1 cellular context compared by ENCODE assay signal in the genomic region with DNA sequence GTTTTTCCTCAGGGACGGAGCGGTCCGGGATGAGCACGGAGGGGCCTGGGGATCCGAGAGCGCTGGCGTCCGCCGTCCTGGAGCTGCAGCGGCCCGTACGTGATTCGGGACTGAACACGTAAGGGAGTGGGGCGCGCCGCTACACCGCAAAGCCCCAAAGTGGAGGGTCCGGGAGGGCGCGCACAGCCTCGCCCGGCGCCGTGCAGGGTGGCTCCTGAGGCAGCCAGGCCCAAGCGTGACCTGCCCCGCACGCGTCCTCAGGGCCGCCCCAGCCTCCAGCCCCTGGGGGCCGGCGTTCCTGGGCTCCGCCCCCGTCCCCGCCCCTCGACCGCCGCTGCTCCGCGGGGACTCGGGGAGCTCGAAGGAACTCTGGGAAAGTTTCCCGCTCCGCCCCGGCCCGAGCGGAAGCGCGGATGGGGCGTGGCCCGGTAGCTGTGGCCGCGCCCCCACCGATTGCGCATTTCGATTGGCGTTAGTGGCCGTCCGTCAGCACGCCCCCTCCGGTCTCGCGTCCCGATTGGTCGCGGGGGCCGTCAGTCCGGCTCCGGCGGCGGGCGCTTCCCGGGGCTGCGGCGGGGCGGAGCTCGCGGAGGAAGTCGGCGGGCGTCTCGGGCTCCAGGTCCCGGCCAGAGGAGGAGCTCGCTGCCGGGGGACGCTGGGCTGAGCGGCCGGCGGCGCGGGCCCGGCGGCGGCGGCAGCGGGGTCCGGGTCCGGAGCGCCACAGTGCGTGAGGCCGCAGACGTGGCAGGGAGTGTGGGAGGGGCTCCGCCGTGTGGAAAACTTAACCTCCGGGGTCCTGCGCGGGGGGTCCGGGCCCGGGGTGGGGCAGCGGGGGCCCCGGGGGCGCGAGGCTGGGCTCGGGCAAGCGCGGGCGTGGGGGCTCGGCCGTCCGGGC.
A peak's percentile ranks its signal among the peaks of the same experiment; 100 is the strongest.
TF ChIP-seq lines count a peak whose summit lies in the region.

TSS of gene ANKRD16 (minus strand) at position 270 of the 895 bp plus-strand sequence. CDS start 539 bp downstream, outside the sequence.
TSS of gene FBH1 (plus strand) at position 620 of the 895 bp plus-strand sequence. CDS start at position 723, 103 bp downstream.

TF ChIP-seq in HepG2, 621 proteins besides CTCF, POLR2A, EP300 and RAD21 (continues in another document):
- TF ChIP-seq TEF (CRISPR knock-in tag; IDR thresholded peaks at IDR 0.05) (no peak), KLF15 (CRISPR knock-in tag; IDR thresholded peaks at IDR 0.05; ENCODE audit: borderline replicate concordance) (peak; percentile 90; the same call in 1 of the 2 replicates), ZIK1 (CRISPR knock-in tag; IDR thresholded peaks at IDR 0.05; ENCODE audit: borderline replicate concordance, low read depth) (0 out of 2 replicates have a peak, but pooled peaks have one; percentile 53), TARDBP (CRISPR knock-in tag; IDR thresholded peaks at IDR 0.05) (peak; percentile 63; the same call in 1 of the 2 replicates), MIXL1 (CRISPR knock-in tag; IDR thresholded peaks at IDR 0.05) (no peak), ZNF142 (CRISPR knock-in tag; IDR thresholded peaks at IDR 0.05) (no peak), ZNF44 (CRISPR knock-in tag; IDR thresholded peaks at IDR 0.05) (no peak), TAF15 (IDR thresholded peaks at IDR 0.05; ENCODE audit: low read depth, low read length, poor library complexity, severe bottlenecking) (no peak), ZBTB10 (CRISPR knock-in tag; IDR thresholded peaks at IDR 0.05; ENCODE audit: borderline replicate concordance) (0 out of 2 replicates have a peak, but pooled peaks have one; percentile 53), ZNF296 (CRISPR knock-in tag; conservative IDR thresholded peaks at IDR 0.05) (peak; percentile 69; the same call in 1 of the 2 replicates), PCBP1 (IDR thresholded peaks at IDR 0.05; ENCODE audit: borderline replicate concordance, low read depth, low read length) (0 out of 2 replicates have a peak, but pooled peaks have one; percentile 78), CCDC6 (CRISPR knock-in tag; IDR thresholded peaks at IDR 0.05) (peak; percentile 88; the same call in 1 of the 2 replicates), KLF13 (CRISPR knock-in tag; IDR thresholded peaks at IDR 0.05) (no peak), ZSCAN31 (CRISPR knock-in tag; IDR thresholded peaks at IDR 0.05; ENCODE audit: low read depth) (no peak), ZNF577 (CRISPR knock-in tag; IDR thresholded peaks at IDR 0.05; ENCODE audit: borderline replicate concordance, low read depth) (no peak), ZBTB8A (CRISPR knock-in tag; IDR thresholded peaks at IDR 0.05; ENCODE audit: borderline replicate concordance, low read depth) (no peak), GZF1 (CRISPR knock-in tag; IDR thresholded peaks at IDR 0.05) (no peak), NR2F1 (CRISPR knock-in tag; IDR thresholded peaks at IDR 0.05) (no peak), RBAK (CRISPR knock-in tag; IDR thresholded peaks at IDR 0.05) (no peak), SPEN (CRISPR knock-in tag; IDR thresholded peaks at IDR 0.05; ENCODE audit: low read depth) (peak; percentile 85), GPN1 (CRISPR knock-in tag; IDR thresholded peaks at IDR 0.05; ENCODE audit: borderline replicate concordance) (no peak; the same call in 1 of the 2 replicates), KLF16 (CRISPR knock-in tag; IDR thresholded peaks at IDR 0.05) (peak in 1 of 2 experiments; percentile 89; a peak in 1 of 4 replicates), GATAD1 (CRISPR knock-in tag; IDR thresholded peaks at IDR 0.05) (peak; percentile 45; the same call in 1 of the 2 replicates), YY1 (IDR thresholded peaks at IDR 0.05; ENCODE audit: insufficient read depth, insufficient replicate concordance, low read depth, low read length) (peak; percentile 50), ZNF253 (CRISPR knock-in tag; IDR thresholded peaks at IDR 0.05; ENCODE audit: borderline replicate concordance) (no peak), BRF2 (CRISPR knock-in tag; IDR thresholded peaks at IDR 0.05) (0 out of 2 replicates have a peak, but pooled peaks have one; percentile 69), ZSCAN30 (CRISPR knock-in tag; IDR thresholded peaks at IDR 0.05) (no peak; the same call in 1 of the 2 replicates), GTF2F1 (IDR thresholded peaks at IDR 0.05; ENCODE audit: low read length) (no peak), ZNF317 (CRISPR knock-in tag; IDR thresholded peaks at IDR 0.05) (0 out of 2 replicates have a peak, but pooled peaks have one; percentile 41), TSC22D2 (CRISPR knock-in tag; IDR thresholded peaks at IDR 0.05; ENCODE audit: borderline replicate concordance) (peak; percentile 69; the same call in 1 of the 2 replicates), SOX13 (IDR thresholded peaks at IDR 0.05) (no peak), SOX13 (CRISPR knock-in tag; conservative IDR thresholded peaks at IDR 0.05 in 1 of 2, IDR thresholded peaks at IDR 0.05 in 1 of 2) (peak in 1 of 2 experiments; percentile 62; a peak in 2 of 4 replicates)
- TF ChIP-seq, protein P1, sequence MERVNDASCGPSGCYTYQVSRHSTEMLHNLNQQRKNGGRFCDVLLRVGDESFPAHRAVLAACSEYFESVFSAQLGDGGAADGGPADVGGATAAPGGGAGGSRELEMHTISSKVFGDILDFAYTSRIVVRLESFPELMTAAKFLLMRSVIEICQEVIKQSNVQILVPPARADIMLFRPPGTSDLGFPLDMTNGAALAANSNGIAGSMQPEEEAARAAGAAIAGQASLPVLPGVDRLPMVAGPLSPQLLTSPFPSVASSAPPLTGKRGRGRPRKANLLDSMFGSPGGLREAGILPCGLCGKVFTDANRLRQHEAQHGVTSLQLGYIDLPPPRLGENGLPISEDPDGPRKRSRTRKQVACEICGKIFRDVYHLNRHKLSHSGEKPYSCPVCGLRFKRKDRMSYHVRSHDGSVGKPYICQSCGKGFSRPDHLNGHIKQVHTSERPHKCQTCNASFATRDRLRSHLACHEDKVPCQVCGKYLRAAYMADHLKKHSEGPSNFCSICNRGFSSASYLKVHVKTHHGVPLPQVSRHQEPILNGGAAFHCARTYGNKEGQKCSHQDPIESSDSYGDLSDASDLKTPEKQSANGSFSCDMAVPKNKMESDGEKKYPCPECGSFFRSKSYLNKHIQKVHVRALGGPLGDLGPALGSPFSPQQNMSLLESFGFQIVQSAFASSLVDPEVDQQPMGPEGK (CRISPR knock-in tag; IDR thresholded peaks at IDR 0.05), result peak; percentile 94
- TF ChIP-seq, protein P2, sequence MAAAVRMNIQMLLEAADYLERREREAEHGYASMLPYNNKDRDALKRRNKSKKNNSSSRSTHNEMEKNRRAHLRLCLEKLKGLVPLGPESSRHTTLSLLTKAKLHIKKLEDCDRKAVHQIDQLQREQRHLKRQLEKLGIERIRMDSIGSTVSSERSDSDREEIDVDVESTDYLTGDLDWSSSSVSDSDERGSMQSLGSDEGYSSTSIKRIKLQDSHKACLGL (CRISPR knock-in tag; IDR thresholded peaks at IDR 0.05), result peak; percentile 31; the same call in 1 of the 2 replicates
- TF ChIP-seq, protein P3, sequence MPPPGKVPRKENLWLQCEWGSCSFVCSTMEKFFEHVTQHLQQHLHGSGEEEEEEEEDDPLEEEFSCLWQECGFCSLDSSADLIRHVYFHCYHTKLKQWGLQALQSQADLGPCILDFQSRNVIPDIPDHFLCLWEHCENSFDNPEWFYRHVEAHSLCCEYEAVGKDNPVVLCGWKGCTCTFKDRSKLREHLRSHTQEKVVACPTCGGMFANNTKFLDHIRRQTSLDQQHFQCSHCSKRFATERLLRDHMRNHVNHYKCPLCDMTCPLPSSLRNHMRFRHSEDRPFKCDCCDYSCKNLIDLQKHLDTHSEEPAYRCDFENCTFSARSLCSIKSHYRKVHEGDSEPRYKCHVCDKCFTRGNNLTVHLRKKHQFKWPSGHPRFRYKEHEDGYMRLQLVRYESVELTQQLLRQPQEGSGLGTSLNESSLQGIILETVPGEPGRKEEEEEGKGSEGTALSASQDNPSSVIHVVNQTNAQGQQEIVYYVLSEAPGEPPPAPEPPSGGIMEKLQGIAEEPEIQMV (CRISPR knock-in tag; IDR thresholded peaks at IDR 0.05; ENCODE audit: low read depth), result 0 out of 2 replicates have a peak, but pooled peaks have one; percentile 24
- TF ChIP-seq, protein P4, sequence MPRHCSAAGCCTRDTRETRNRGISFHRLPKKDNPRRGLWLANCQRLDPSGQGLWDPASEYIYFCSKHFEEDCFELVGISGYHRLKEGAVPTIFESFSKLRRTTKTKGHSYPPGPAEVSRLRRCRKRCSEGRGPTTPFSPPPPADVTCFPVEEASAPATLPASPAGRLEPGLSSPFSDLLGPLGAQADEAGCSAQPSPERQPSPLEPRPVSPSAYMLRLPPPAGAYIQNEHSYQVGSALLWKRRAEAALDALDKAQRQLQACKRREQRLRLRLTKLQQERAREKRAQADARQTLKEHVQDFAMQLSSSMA (CRISPR knock-in tag; IDR thresholded peaks at IDR 0.05), result peak; percentile 72; the same call in 1 of the 2 replicates
- TF ChIP-seq, protein P5, sequence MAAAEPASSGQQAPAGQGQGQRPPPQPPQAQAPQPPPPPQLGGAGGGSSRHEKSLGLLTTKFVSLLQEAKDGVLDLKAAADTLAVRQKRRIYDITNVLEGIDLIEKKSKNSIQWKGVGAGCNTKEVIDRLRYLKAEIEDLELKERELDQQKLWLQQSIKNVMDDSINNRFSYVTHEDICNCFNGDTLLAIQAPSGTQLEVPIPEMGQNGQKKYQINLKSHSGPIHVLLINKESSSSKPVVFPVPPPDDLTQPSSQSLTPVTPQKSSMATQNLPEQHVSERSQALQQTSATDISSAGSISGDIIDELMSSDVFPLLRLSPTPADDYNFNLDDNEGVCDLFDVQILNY (CRISPR knock-in tag; conservative IDR thresholded peaks at IDR 0.05), result peak; percentile 76; the same call in 1 of the 2 replicates
